Comparison of ENCODE assay signal across 18 cellular contexts in the genomic region with DNA sequence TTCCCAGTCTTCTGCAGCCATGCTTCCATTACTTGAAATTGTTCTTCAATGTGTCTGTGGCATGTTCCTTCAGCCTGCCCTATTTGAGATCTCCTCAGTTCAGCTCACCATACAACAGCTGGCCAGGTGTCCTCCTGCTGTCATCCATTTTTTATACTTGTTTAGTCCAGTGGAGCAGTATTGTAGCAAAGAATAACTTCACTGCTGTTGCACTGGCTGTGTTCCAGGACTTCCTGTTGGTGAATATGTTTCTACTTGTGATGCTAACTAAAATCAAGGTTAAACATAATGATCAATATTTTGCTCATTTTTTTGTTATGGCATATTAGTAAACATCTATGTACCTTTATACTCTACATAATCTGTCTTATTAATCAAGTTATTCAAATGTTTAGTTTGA.
"Had no signal": no experiment of that assay in that cellular context is flagged by ENCODE, and none has a peak within 500 bp of the region (broad histone marks: within the 10 kb centered on the region; RNA-seq: fewer than 3 reads in every experiment).

No MANE protein-coding gene starts in this region.

- H3K36me3 ChIP-seq: brain microvascular endothelial cell, esophagus squamous epithelium, ovary, spleen had no signal

- H3K4me1 ChIP-seq: esophagus squamous epithelium, spleen, testis had no signal

- H3K27ac ChIP-seq: brain microvascular endothelial cell, coronary artery, esophagus squamous epithelium, ovary, spleen, testis had no signal

- H3K9me3 ChIP-seq: esophagus squamous epithelium, ovary, spleen, testis had no signal

- DNase-seq: activated CD4-positive, alpha-beta T cell treated with anti-CD3 and anti-CD28 coated beads, Interleukin-2, amount 10 ng/mL, durations not matched to agents 7 days and 5 days; activated CD8-positive, alpha-beta T cell treated with anti-CD3 and anti-CD28 coated beads, Interleukin-2, amount 10 ng/mL, durations not matched to agents 7 days and 5 days; activated naive CD4-positive, alpha-beta T cell treated with anti-CD3 and anti-CD28 coated beads for 36 hours; activated naive CD8-positive, alpha-beta T cell treated with anti-CD3 and anti-CD28 coated beads, Interleukin-2, amount 50 U/mL, for 24 hours; activated T-cell treated with anti-CD3 and anti-CD28 coated beads, Interleukin-2, amount 50 U/mL, for 4 hours; aorta; brain microvascular endothelial cell; effector CD4-positive, alpha-beta T cell; esophagus squamous epithelium; immature natural killer cell; mesendoderm; natural killer cell; ovary; spleen; stimulated activated CD4-positive, alpha-beta T cell treated with anti-CD3 and anti-CD28 coated beads, Interleukin-4, amount 100 ng/mL, for 4 hours; T1000; testis had no signal

- H3K4me3 ChIP-seq: coronary artery, esophagus squamous epithelium, ovary, spleen, testis had no signal
